15 cellular contexts compared by ENCODE assay signal in the genomic region with DNA sequence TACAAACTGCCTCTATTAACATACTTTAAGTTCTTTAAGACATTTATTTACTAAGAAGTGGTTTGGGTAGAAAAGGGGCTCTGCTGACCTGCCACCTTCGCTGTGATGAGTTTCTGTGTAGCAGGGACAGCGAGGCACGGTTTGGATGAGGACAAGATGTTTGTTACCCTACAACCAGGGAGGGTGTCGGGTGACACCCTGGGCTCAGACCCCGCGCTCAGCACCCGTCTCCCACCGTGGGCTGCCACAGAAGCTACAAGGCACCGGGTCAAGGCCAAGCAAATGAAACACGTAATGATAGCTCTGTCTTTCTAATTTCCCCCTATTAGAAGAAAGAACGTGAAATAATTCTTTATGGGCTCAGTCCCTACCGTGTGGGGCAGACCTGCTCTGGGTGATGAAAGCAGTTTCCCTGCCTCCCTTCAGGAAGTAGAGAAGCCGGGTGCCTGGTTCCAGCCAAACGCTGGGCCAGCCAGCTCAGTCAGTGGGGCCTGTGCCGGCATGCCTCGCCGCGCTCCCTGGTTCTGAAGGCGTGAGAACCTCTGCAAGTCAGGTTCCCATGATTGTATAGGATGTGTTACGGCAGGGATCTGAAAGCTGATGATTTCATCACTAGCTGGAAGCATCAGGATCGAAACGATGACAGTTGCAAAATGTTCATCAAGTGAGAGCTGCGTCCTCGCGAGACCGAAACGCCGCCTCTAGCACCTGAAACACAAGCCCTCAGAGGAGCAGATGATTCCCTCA. TPM values are rescaled to one million over a fixed set of nuclear protein-coding genes. Genes with fewer than 3 reads are reported as not detected.
DNase-seq lines count a peak whose midpoint lies in the region; ATAC-seq and TF ChIP-seq lines count a peak whose summit lies in the region.
"Had no signal": no experiment of that assay in that cellular context is flagged by ENCODE, and none has a peak within 500 bp of the region (broad histone marks: within the 10 kb centered on the region; RNA-seq: fewer than 3 reads in every experiment).

No MANE protein-coding gene starts in this region.

- intact Hi-C loops in heart right ventricle (cut with DNase I): no loop called here

- H3K9me2 ChIP-seq in SK-N-SH: no peaks in the 10 kb centered on the region

- H3K27ac ChIP-seq in heart right ventricle (peak overlapping the region in 9 of 10 donors; percentile 4 to 73 (median 51)), right atrium auricular region (peak overlapping the region in 1 of 2 donors; percentile 6), SK-N-SH (ENCODE audit: low read depth in 2 of 2, low read length in 1 of 2) (no peak overlapping the region)
- H3K27ac ChIP-seq: A549 had no signal

- H3K9me3 ChIP-seq in heart right ventricle (no peaks in the 10 kb centered on the region), right atrium auricular region (no peaks in the 10 kb centered on the region), SK-N-SH (no peaks in the 10 kb centered on the region)
- H3K9me3 ChIP-seq: A549, Caco-2, tibial nerve had no signal

- 79 to 85% methylated on average over 28 of the region's 28 CpGs for WGBS in heart right ventricle, 2 donors
- 96% methylated on average over 28 of the region's 28 CpGs for WGBS in SK-N-SH (ENCODE audit: low lambda C conversion rate)

- ATAC-seq in heart right ventricle (peak in 2 of 8 donors; percentile 18 to 43), GM19395 (IDR thresholded peaks at IDR 0.05; ENCODE audit: unreplicated experiment) (no peak), HG03521 (IDR thresholded peaks at IDR 0.05; ENCODE audit: unreplicated experiment) (no peak)
- ATAC-seq: A549; activated naive CD4-positive, alpha-beta T cell treated with anti-CD3 and anti-CD28 coated beads, Interleukin-2, amount 50 U/mL, for 72 hours had no signal

- TF ChIP-seq CTCF in heart right ventricle (IDR thresholded peaks at IDR 0.05): no peak
- no peak for TF ChIP-seq CTCF in right atrium auricular region (IDR thresholded peaks at IDR 0.05)
- TF ChIP-seq CTCF in chondrocyte (IDR thresholded peaks at IDR 0.05): no peak
- TF ChIP-seq CTCF in nephron progenitor cell (IDR thresholded peaks at IDR 0.05): no peak
- TF ChIP-seq CTCF in SK-N-SH (IDR thresholded peaks at IDR 0.05): no peak

- no peak overlapping the region for H3K4me2 ChIP-seq in SK-N-SH
- H3K4me2 ChIP-seq: A549 had no signal

- no peak overlapping the region for H2AFZ ChIP-seq in SK-N-SH (ENCODE audit: low read depth)

- H3K9me3 Mint-ChIP-seq in chondrocyte (ENCODE audit: low read depth) (no peaks in the 10 kb centered on the region), nephron progenitor cell (no peaks in the 10 kb centered on the region)
- H3K9me3 Mint-ChIP-seq: activated naive CD4-positive, alpha-beta T cell treated with anti-CD3 and anti-CD28 coated beads, Interleukin-2, amount 50 U/mL, for 72 hours; immature natural killer cell; naive B cell had no signal

- H3K4me1 ChIP-seq in heart right ventricle: peaks cover 7 to 42% (median 30%) of the 10 kb centered on the region in 9 donors
- H3K4me1 ChIP-seq in right atrium auricular region: peaks cover 0 to 11% of the 10 kb centered on the region in 2 donors
- peaks cover 0 to 9% of the 10 kb centered on the region in 2 experiments; a peak in 1 of 4 replicates for H3K4me1 ChIP-seq in SK-N-SH (ENCODE audit: control insufficient read depth in 1 of 2, insufficient read depth in 2 of 2, low read depth in 1 of 2, low read length in 1 of 2)
- H3K4me1 ChIP-seq: A549 had no signal

- H3K4me1 Mint-ChIP-seq in chondrocyte (ENCODE audit: low read depth) (no peaks in the 10 kb centered on the region), nephron progenitor cell (peaks cover 92% of the 10 kb centered on the region)

- H3K27ac Mint-ChIP-seq in chondrocyte (ENCODE audit: unreplicated experiment): no peak overlapping the region
- H3K27ac Mint-ChIP-seq in nephron progenitor cell: peak overlapping the region; percentile 97

- H3K4me3 Mint-ChIP-seq in chondrocyte (ENCODE audit: unreplicated experiment): no peak overlapping the region
- H3K4me3 Mint-ChIP-seq in nephron progenitor cell: peak overlapping the region; percentile 48
- H3K4me3 Mint-ChIP-seq: naive B cell had no signal

- no peaks in the 10 kb centered on the region for H3K79me2 ChIP-seq in SK-N-SH (ENCODE audit: insufficient read depth)

- TF ChIP-seq EP300 in SK-N-SH (IDR thresholded peaks at IDR 0.05; ENCODE audit: borderline replicate concordance in 1 of 2, low read depth in 1 of 2, low read length in 1 of 2): no peak

- no peak for TF ChIP-seq RAD21 in SK-N-SH (IDR thresholded peaks at IDR 0.05; ENCODE audit: low read length)

- H4K20me1 ChIP-seq in SK-N-SH (ENCODE audit: insufficient read depth): no peaks in the 10 kb centered on the region

- H3K4me3 ChIP-seq in heart right ventricle (peak overlapping the region in 1 of 10 donors; percentile 8), right atrium auricular region (no peak overlapping the region), SK-N-SH (ENCODE audit: low read depth in 2 of 2, low read length in 1 of 2) (no peak overlapping the region)
- H3K4me3 ChIP-seq: A549, tibial nerve had no signal

- CTCF ChIA-PET in SK-N-SH (lab: Yijun Ruan, JAX): interaction anchor here (0.7 to 1.7 kb wide), 5 partner anchors 8 to 64 kb away, joined by 3 to 7 read pairs (median 3); no protein-coding TSS in a partner anchor

- no peaks in the 10 kb centered on the region for H3K27me3 ChIP-seq in heart right ventricle
- H3K27me3 ChIP-seq in right atrium auricular region: no peaks in the 10 kb centered on the region
- H3K27me3 ChIP-seq in SK-N-SH (ENCODE audit: insufficient read depth): no peaks in the 10 kb centered on the region
- H3K27me3 ChIP-seq: tibial nerve had no signal

- DNase-seq in heart right ventricle (no peak), right atrium auricular region (ENCODE audit: low spot score) (no peak), chondrocyte (ENCODE audit: low spot score) (peak; percentile 67), nephron progenitor cell (peak; percentile 57), AG20443 (ENCODE audit: low spot score) (no peak), SK-N-SH (no peak)
- DNase-seq: Caco-2, immature natural killer cell, naive B cell had no signal

- peaks cover 0 to 19% (median 0%) of the 10 kb centered on the region in 9 donors for H3K36me3 ChIP-seq in heart right ventricle
- H3K36me3 ChIP-seq in right atrium auricular region: no peaks in the 10 kb centered on the region
- H3K36me3 ChIP-seq in SK-N-SH (replicated peaks in 1 of 2; ENCODE audit: control insufficient read depth in 1 of 2, insufficient read depth in 2 of 2, low read length in 1 of 2): peaks cover 10 to 12% of the 10 kb centered on the region in 2 experiments

- H3F3A ChIP-seq in SK-N-SH (replicated peaks; ENCODE audit: insufficient read depth): no peaks in the 10 kb centered on the region

- H3K27me3 Mint-ChIP-seq in chondrocyte (ENCODE audit: low read depth) (no peaks in the 10 kb centered on the region), nephron progenitor cell (ENCODE audit: low read depth, poor library complexity) (peaks cover 5% of the 10 kb centered on the region)
- H3K27me3 Mint-ChIP-seq: naive B cell had no signal

- no peak overlapping the region for H3K9ac ChIP-seq in SK-N-SH

- POLR2A ChIA-PET in SK-N-SH (lab: Yijun Ruan, JAX): no interaction called here

- H3K36me3 Mint-ChIP-seq in chondrocyte (ENCODE audit: low read depth): peaks cover 2% of the 10 kb centered on the region
- H3K36me3 Mint-ChIP-seq in nephron progenitor cell (ENCODE audit: low read depth): peaks cover 11% of the 10 kb centered on the region
- H3K36me3 Mint-ChIP-seq: activated naive CD4-positive, alpha-beta T cell treated with anti-CD3 and anti-CD28 coated beads, Interleukin-2, amount 50 U/mL, for 72 hours had no signal

TF ChIP-seq in SK-N-SH, 30 proteins besides CTCF, POLR2A, EP300 and RAD21:
- TF ChIP-seq POLR2AphosphoS5 (IDR thresholded peaks at IDR 0.05; ENCODE audit: low read depth, low read length): no peak
- TF ChIP-seq ZBTB33 (IDR thresholded peaks at IDR 0.05; ENCODE audit: borderline replicate concordance, low read depth): no peak
- no peak for TF ChIP-seq ELF1 (IDR thresholded peaks at IDR 0.05)
- no peak for TF ChIP-seq YY1 (IDR thresholded peaks at IDR 0.05; ENCODE audit: low read depth)
- no peak for TF ChIP-seq TAF1 (IDR thresholded peaks at IDR 0.05; ENCODE audit: borderline replicate concordance, low read depth, low read length)

RNA-seq across cellular contexts. Expression of gene ZNF750, which starts 3.9 kb away (rescaled TPM):
- total RNA-seq in heart right ventricle: under 1 TPM in 3 of 10 donors, not detected in 7; 0.11 to 0.20 (median 0.15) TPM
- under 1 TPM; 0.14 to 0.15 TPM for polyA plus RNA-seq in heart right ventricle
- total RNA-seq in right atrium auricular region: not detected
- not detected in 3 replicates for total RNA-seq in chondrocyte
- polyA plus RNA-seq in SK-N-SH (2012; rRNA removed): not detected in 2 replicates
- not detected in 2 replicates for polyA plus RNA-seq in SK-N-SH (2012; cell fraction: cytosol; rRNA removed)
- not detected in 2 replicates for polyA plus RNA-seq in SK-N-SH (2012; cell fraction: nucleus; rRNA removed)
- total RNA-seq: activated CD8-positive, alpha-beta memory T cell treated with anti-CD3 and anti-CD28 coated beads for 36 hours; activated naive CD4-positive, alpha-beta T cell treated with anti-CD3 and anti-CD28 coated beads, Interleukin-2, amount 50 U/mL, for 72 hours; tibial nerve had no signal
- polyA plus RNA-seq: A549 had no signal

Comparison
In these comparisons a context has a peak if more than half of its experiments do, and no peak if none do; other contexts are left out.
1. DNase-seq: peak in chondrocyte (single experiment) and nephron progenitor cell (single experiment); none in heart right ventricle (0 of 2), right atrium auricular region (single experiment), AG20443 (single experiment) and SK-N-SH (single experiment).
2. H3K27ac ChIP-seq: peak in heart right ventricle (9 of 10); none in SK-N-SH (0 of 2).